ENCODE assay signal across 2 cellular contexts in the genomic region with DNA sequence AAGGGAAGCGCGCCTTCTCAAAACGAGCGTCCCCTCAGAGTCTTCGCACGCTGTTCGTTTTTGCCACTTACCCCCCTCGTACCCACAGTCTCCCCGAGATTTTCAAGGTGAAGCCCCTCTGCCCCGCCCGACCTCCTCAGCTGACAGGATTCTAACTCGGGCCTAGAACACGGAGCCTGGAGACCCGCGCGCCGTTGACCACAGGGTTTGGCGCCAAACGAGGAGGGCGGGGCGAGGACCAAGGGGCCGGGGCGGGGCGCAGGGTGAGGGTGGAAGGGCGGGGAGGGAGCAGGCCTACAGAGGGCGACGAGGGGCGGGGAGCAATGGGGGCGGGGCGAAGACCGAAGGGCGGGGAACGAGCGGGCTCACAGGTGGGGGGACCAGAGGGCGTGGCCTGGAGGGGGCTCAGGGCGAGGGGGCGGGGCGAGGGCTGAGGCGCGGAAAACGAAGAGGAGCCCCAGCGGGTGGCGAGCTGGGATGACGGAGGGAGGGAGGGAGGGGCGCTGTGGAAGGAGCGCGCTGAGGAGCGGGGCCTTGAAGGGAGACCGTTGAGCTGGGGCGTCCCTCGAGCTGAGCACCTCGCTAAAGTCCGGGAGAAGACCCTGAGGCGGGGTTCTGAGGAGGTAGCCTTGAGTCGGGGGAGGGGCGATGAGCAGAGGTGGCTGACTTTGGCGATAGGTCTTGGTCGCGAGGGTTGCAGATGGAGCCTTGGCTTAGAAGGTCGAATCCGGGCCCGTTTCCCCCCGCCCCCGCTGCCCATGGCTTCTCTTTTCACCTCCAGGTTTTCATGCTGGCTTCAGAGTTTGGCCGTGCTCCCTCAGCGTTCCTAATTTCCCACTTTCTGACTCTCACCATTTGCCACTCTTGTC.
A peak's percentile ranks its signal among the peaks of the same experiment; 100 is the strongest.
TF ChIP-seq lines count a peak whose summit lies in the region.

A gene with protein sequence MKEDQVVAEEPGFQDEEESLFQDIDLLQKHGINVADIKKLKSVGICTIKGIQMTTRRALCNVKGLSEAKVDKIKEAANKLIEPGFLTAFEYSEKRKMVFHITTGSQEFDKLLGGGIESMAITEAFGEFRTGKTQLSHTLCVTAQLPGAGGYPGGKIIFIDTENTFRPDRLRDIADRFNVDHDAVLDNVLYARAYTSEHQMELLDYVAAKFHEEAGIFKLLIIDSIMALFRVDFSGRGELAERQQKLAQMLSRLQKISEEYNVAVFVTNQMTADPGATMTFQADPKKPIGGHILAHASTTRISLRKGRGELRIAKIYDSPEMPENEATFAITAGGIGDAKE (minus strand): TSS at position 212 of the 869 bp plus-strand sequence. CDS start 1,927 bp downstream, outside the sequence.

TF ChIP-seq in HEK293, 187 proteins besides CTCF, POLR2A, EP300 and RAD21 (continued from another document and continues in another):
- TF ChIP-seq, protein P1, sequence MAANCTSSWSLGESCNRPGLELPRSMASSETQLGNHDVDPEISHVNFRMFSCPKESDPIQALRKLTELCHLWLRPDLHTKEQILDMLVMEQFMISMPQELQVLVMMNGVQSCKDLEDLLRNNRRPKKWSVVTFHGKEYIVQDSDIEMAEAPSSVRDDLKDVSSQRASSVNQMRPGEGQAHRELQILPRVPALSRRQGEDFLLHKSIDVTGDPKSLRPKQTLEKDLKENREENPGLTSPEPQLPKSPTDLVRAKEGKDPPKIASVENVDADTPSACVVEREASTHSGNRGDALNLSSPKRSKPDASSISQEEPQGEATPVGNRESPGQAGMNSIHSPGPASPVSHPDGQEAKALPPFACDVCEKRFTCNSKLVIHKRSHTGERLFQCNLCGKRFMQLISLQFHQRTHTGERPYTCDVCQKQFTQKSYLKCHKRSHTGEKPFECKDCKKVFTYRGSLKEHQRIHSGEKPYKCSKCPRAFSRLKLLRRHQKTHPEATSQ (tag by site-specific recombination; IDR thresholded peaks at IDR 0.05): peak; percentile 58; the same call in 1 of the 2 replicates
- TF ChIP-seq ZNF585B (tag by site-specific recombination; IDR thresholded peaks at IDR 0.05) (no peak), ZFP69B (tag by site-specific recombination; IDR thresholded peaks at IDR 0.05) (peak; percentile 56), KLF16 (tag by site-specific recombination; IDR thresholded peaks at IDR 0.05) (peak; percentile 44; the same call in 1 of the 2 replicates), ZNF138 (tag by site-specific recombination; IDR thresholded peaks at IDR 0.05; ENCODE audit: borderline replicate concordance) (no peak), ZBTB20 (tag by site-specific recombination; IDR thresholded peaks at IDR 0.05) (peak; percentile 55; the same call in 1 of the 2 replicates), ZBTB21 (tag by site-specific recombination; IDR thresholded peaks at IDR 0.05) (peak; percentile 62; the same call in 1 of the 2 replicates), ZBTB7A (tag by site-specific recombination; IDR thresholded peaks at IDR 0.05; ENCODE audit: low read depth) (0 out of 2 replicates have a peak, but pooled peaks have one; percentile 21), ZNF660 (tag by site-specific recombination; IDR thresholded peaks at IDR 0.05) (0 out of 2 replicates have a peak, but pooled peaks have one; percentile 44), OVOL3 (tag by site-specific recombination; IDR thresholded peaks at IDR 0.05) (0 out of 2 replicates have a peak, but pooled peaks have one; percentile 65), ZNF404 (tag by site-specific recombination; IDR thresholded peaks at IDR 0.05) (no peak), ZNF610 (tag by site-specific recombination; IDR thresholded peaks at IDR 0.05; ENCODE audit: borderline replicate concordance) (peak; percentile 86), ZNF76 (tag by site-specific recombination; IDR thresholded peaks at IDR 0.05; ENCODE audit: borderline replicate concordance, low read depth) (peak; percentile 44; the same call in 1 of the 2 replicates), ZNF629 (tag by site-specific recombination; IDR thresholded peaks at IDR 0.05) (peak; percentile 73; the same call in 1 of the 2 replicates), HOXA7 (CRISPR knock-in tag; IDR thresholded peaks at IDR 0.05; ENCODE audit: borderline replicate concordance) (no peak), ZNF555 (tag by site-specific recombination; conservative IDR thresholded peaks at IDR 0.05) (no peak), KLF9 (tag by site-specific recombination; IDR thresholded peaks at IDR 0.05; ENCODE audit: low read depth) (peak; percentile 67; the same call in 1 of the 2 replicates)
- TF ChIP-seq, protein P2, sequence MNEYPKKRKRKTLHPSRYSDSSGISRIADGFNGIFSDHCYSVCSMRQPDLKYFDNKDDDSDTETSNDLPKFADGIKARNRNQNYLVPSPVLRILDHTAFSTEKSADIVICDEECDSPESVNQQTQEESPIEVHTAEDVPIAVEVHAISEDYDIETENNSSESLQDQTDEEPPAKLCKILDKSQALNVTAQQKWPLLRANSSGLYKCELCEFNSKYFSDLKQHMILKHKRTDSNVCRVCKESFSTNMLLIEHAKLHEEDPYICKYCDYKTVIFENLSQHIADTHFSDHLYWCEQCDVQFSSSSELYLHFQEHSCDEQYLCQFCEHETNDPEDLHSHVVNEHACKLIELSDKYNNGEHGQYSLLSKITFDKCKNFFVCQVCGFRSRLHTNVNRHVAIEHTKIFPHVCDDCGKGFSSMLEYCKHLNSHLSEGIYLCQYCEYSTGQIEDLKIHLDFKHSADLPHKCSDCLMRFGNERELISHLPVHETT (tag by site-specific recombination; IDR thresholded peaks at IDR 0.05): 0 out of 2 replicates have a peak, but pooled peaks have one; percentile 14
- TF ChIP-seq, protein P3, sequence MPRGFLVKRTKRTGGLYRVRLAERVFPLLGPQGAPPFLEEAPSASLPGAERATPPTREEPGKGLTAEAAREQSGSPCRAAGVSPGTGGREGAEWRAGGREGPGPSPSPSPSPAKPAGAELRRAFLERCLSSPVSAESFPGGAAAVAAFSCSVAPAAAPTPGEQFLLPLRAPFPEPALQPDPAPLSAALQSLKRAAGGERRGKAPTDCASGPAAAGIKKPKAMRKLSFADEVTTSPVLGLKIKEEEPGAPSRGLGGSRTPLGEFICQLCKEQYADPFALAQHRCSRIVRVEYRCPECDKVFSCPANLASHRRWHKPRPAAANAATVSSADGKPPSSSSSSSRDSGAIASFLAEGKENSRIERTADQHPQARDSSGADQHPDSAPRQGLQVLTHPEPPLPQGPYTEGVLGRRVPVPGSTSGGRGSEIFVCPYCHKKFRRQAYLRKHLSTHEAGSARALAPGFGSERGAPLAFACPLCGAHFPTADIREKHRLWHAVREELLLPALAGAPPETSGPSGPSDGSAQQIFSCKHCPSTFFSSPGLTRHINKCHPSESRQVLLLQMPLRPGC (tag by site-specific recombination; IDR thresholded peaks at IDR 0.05): 0 out of 2 replicates have a peak, but pooled peaks have one; percentile 19
- TF ChIP-seq, protein P4, sequence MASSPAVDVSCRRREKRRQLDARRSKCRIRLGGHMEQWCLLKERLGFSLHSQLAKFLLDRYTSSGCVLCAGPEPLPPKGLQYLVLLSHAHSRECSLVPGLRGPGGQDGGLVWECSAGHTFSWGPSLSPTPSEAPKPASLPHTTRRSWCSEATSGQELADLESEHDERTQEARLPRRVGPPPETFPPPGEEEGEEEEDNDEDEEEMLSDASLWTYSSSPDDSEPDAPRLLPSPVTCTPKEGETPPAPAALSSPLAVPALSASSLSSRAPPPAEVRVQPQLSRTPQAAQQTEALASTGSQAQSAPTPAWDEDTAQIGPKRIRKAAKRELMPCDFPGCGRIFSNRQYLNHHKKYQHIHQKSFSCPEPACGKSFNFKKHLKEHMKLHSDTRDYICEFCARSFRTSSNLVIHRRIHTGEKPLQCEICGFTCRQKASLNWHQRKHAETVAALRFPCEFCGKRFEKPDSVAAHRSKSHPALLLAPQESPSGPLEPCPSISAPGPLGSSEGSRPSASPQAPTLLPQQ (tag by site-specific recombination; IDR thresholded peaks at IDR 0.05): peak; percentile 65

TF ChIP-seq in K562, 482 proteins besides CTCF, POLR2A, EP300 and RAD21 (continued from another document and continues in another):
- TF ChIP-seq, protein P5, sequence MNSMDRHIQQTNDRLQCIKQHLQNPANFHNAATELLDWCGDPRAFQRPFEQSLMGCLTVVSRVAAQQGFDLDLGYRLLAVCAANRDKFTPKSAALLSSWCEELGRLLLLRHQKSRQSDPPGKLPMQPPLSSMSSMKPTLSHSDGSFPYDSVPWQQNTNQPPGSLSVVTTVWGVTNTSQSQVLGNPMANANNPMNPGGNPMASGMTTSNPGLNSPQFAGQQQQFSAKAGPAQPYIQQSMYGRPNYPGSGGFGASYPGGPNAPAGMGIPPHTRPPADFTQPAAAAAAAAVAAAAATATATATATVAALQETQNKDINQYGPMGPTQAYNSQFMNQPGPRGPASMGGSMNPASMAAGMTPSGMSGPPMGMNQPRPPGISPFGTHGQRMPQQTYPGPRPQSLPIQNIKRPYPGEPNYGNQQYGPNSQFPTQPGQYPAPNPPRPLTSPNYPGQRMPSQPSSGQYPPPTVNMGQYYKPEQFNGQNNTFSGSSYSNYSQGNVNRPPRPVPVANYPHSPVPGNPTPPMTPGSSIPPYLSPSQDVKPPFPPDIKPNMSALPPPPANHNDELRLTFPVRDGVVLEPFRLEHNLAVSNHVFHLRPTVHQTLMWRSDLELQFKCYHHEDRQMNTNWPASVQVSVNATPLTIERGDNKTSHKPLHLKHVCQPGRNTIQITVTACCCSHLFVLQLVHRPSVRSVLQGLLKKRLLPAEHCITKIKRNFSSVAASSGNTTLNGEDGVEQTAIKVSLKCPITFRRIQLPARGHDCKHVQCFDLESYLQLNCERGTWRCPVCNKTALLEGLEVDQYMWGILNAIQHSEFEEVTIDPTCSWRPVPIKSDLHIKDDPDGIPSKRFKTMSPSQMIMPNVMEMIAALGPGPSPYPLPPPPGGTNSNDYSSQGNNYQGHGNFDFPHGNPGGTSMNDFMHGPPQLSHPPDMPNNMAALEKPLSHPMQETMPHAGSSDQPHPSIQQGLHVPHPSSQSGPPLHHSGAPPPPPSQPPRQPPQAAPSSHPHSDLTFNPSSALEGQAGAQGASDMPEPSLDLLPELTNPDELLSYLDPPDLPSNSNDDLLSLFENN (IDR thresholded peaks at IDR 0.05; ENCODE audit: low read depth in 2 of 2, low read length in 2 of 2): no peak
- TF ChIP-seq GATA2 (CRISPR knock-in tag; IDR thresholded peaks at IDR 0.05) (no peak), MBD2 (IDR thresholded peaks at IDR 0.05; ENCODE audit: borderline replicate concordance, low read depth) (no peak), SMAD3 (CRISPR knock-in tag; conservative IDR thresholded peaks at IDR 0.05) (no peak), ATF7 (IDR thresholded peaks at IDR 0.05) (peak; percentile 36), PCBP2 (IDR thresholded peaks at IDR 0.05; ENCODE audit: low read depth, low read length, poor library complexity, severe bottlenecking) (no peak)
- TF ChIP-seq, protein P6, sequence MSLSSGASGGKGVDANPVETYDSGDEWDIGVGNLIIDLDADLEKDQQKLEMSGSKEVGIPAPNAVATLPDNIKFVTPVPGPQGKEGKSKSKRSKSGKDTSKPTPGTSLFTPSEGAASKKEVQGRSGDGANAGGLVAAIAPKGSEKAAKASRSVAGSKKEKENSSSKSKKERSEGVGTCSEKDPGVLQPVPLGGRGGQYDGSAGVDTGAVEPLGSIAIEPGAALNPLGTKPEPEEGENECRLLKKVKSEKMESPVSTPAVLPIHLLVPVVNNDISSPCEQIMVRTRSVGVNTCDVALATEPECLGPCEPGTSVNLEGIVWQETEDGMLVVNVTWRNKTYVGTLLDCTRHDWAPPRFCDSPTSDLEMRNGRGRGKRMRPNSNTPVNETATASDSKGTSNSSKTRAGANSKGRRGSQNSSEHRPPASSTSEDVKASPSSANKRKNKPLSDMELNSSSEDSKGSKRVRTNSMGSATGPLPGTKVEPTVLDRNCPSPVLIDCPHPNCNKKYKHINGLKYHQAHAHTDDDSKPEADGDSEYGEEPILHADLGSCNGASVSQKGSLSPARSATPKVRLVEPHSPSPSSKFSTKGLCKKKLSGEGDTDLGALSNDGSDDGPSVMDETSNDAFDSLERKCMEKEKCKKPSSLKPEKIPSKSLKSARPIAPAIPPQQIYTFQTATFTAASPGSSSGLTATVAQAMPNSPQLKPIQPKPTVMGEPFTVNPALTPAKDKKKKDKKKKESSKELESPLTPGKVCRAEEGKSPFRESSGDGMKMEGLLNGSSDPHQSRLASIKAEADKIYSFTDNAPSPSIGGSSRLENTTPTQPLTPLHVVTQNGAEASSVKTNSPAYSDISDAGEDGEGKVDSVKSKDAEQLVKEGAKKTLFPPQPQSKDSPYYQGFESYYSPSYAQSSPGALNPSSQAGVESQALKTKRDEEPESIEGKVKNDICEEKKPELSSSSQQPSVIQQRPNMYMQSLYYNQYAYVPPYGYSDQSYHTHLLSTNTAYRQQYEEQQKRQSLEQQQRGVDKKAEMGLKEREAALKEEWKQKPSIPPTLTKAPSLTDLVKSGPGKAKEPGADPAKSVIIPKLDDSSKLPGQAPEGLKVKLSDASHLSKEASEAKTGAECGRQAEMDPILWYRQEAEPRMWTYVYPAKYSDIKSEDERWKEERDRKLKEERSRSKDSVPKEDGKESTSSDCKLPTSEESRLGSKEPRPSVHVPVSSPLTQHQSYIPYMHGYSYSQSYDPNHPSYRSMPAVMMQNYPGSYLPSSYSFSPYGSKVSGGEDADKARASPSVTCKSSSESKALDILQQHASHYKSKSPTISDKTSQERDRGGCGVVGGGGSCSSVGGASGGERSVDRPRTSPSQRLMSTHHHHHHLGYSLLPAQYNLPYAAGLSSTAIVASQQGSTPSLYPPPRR (CRISPR knock-in tag; IDR thresholded peaks at IDR 0.05; ENCODE audit: borderline replicate concordance): no peak
